1 cellular context compared by ENCODE assay signal in the genomic region with DNA sequence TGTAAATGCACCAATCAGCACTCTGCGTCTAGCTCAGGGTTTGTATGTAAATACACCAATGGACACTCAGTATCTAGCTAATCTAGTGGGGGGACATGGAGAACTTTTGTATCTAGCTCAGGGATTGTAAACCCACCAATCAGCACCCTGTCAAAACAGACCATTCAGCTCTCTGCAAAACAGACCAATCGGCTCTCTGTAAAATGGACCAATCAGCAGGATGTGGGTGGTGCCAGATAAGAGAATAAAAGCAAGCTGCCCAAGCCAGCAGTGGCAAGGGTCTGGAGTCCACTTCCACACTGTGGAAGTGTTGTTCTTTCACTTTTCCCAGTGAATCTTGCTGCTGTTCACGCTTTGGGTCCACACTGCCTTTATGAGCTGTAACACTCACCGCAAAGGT. TPM values are rescaled to one million over a fixed set of nuclear protein-coding genes. Genes with fewer than 3 reads are reported as not detected.
"Had no signal": no experiment of that assay in that cellular context is flagged by ENCODE, and none has a peak within 500 bp of the region (broad histone marks: within the 10 kb centered on the region; RNA-seq: fewer than 3 reads in every experiment).

No MANE protein-coding gene starts in this region.

RNA-seq across cellular contexts. Expression of gene EBF1, which starts 20.1 kb away (rescaled TPM):
- total RNA-seq: epithelial cell of proximal tubule had no signal
